In the genomic region with DNA sequence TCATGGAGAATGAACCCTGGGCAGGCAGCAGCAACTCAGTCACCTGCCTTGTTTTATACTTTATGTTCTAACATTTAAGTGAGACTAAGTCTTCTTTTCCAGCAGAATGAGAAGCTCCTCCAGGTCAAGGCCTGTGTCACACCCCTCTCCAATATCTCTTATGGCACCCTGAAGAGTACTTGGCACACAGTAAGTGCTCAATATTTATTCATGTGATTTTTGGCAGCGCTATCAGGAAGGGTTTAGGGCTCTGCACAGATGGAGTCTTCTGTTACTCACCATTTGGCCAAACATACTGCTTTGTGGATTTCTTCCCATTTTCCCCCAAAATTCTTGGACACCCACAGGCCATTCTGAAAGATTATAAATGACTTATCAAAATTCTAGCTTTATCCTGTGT, we compare ENCODE assay signal across 22 cellular contexts. TPM values are rescaled to one million over a fixed set of nuclear protein-coding genes. Genes with fewer than 3 reads are reported as not detected.
DNase-seq lines count a peak whose midpoint lies in the region; ATAC-seq and TF ChIP-seq lines count a peak whose summit lies in the region.
"Had no signal": no experiment of that assay in that cellular context is flagged by ENCODE, and none has a peak within 500 bp of the region (broad histone marks: within the 10 kb centered on the region; RNA-seq: fewer than 3 reads in every experiment).

No MANE protein-coding gene starts in this region.

- TF ChIP-seq CTCF in dorsolateral prefrontal cortex (IDR thresholded peaks at IDR 0.05 in 54 of 56, conservative IDR thresholded peaks at IDR 0.05 in 2 of 56; ENCODE audit: low read depth in 1 of 56, partially characterized antibody in 56 of 56) (no peak), mucosa of descending colon (IDR thresholded peaks at IDR 0.05) (no peak), upper lobe of left lung (IDR thresholded peaks at IDR 0.05) (no peak)

- no peak overlapping the region for H2AFZ ChIP-seq in GM23248

- no peaks in the 10 kb centered on the region for H3F3A ChIP-seq in GM23248 (ENCODE audit: insufficient read depth)

- no peak overlapping the region for H3K18ac ChIP-seq in mesendoderm (ENCODE audit: low read length)

- H3K4ac ChIP-seq in mesendoderm (ENCODE audit: low read depth, low read length) = no peak overlapping the region

- H3K9ac ChIP-seq in mesendoderm (ENCODE audit: low read length) (no peak overlapping the region), GM23248 (no peak overlapping the region)
- H3K9ac ChIP-seq: KMS-11 had no signal

- H2BK15ac ChIP-seq in mesendoderm (replicated peaks; ENCODE audit: low read depth) = no peak overlapping the region

- intact Hi-C loops in dorsolateral prefrontal cortex (cut with DNase I) (no loop called here), mucosa of descending colon (cut with DNase I, micrococcal nuclease) (no loop called here)

- DNase-seq in NCI-H2029 (lab: John Stamatoyannopoulos, UW) = peak; percentile 85
- no peak for DNase-seq in dorsolateral prefrontal cortex
- no peak for DNase-seq in mucosa of descending colon
- peak in 1 of 2 donors; percentile 47 for DNase-seq in upper lobe of left lung
- no peak for DNase-seq in mesendoderm
- no peak for DNase-seq in MV-4-11 (lab: John Stamatoyannopoulos, UW)
- no peak for DNase-seq in GM23248
- DNase-seq: AML-193, DND-41, H9, NCI-H1105 treated with DMSO at 0.1 percent for 48 hours, NCI-H1694, NCI-H2107, NCI-H226, NCI-H526 treated with DMSO at 0.1 percent for 48 hours had no signal

- H3K9me2 ChIP-seq in GM23248 (ENCODE audit: insufficient read depth) = no peaks in the 10 kb centered on the region

- H3K27ac ChIP-seq in dorsolateral prefrontal cortex (peak overlapping the region in 49 of 59 donors; percentile 1 to 75 (median 53)), upper lobe of left lung (peak overlapping the region in 1 of 4 donors; percentile 40), mesendoderm (ENCODE audit: low read depth, low read length) (no peak overlapping the region), GM23248 (no peak overlapping the region)
- H3K27ac ChIP-seq: HL-60, KMS-11, SJSA1 had no signal

- no peaks in the 10 kb centered on the region for H3K79me2 ChIP-seq in mesendoderm (ENCODE audit: control insufficient read depth, insufficient read depth, low read length)
- no peaks in the 10 kb centered on the region for H3K79me2 ChIP-seq in GM23248 (ENCODE audit: insufficient read depth)

- H3K4me3 ChIP-seq in dorsolateral prefrontal cortex = no peak overlapping the region
- no peak overlapping the region for H3K4me3 ChIP-seq in mucosa of descending colon
- H3K4me3 ChIP-seq in upper lobe of left lung = no peak overlapping the region
- H3K4me3 ChIP-seq in mesendoderm (ENCODE audit: low read length) = no peak overlapping the region
- H3K4me3 ChIP-seq in GM23248 = no peak overlapping the region
- H3K4me3 ChIP-seq: SJSA1 had no signal

- H3K23ac ChIP-seq in mesendoderm (ENCODE audit: low read length) = no peak overlapping the region

- H2AK5ac ChIP-seq in mesendoderm (ENCODE audit: low read length) = no peak overlapping the region

- no peaks in the 10 kb centered on the region for H3K9me3 ChIP-seq in mucosa of descending colon
- H3K9me3 ChIP-seq in upper lobe of left lung = no peaks in the 10 kb centered on the region
- H3K9me3 ChIP-seq in GM23248 (ENCODE audit: low read depth) = no peaks in the 10 kb centered on the region
- H3K9me3 ChIP-seq: SJSA1 had no signal

- 75 to 86% methylated on average over 1 of the region's 1 CpG for WGBS in upper lobe of left lung, 2 donors
- no CpG with 5 or more reads among the region's 1 CpG for WGBS in mesendoderm (ENCODE audit: extremely low coverage, insufficient coverage, low lambda C conversion rate)
- 35 to 70% methylated on average over 1 of the region's 1 CpG for WGBS in GM23248 (ENCODE audit: low coverage in 1 of 2, low lambda C conversion rate in 2 of 2, missing lambda C conversion rate in 2 of 2), 2 experiments

- TF ChIP-seq EP300 in upper lobe of left lung (IDR thresholded peaks at IDR 0.05) = peak in 1 of 4 donors; percentile 49

- no peak overlapping the region for H2BK120ac ChIP-seq in mesendoderm (ENCODE audit: low read depth, low read length)

- ATAC-seq in mucosa of descending colon (peak; percentile 27), upper lobe of left lung (ENCODE audit: low FRiP score in 2 of 2) (peak; percentile 40 to 80)
- ATAC-seq: Panc1 had no signal

- H4K20me1 ChIP-seq in GM23248 (ENCODE audit: insufficient read depth) = no peaks in the 10 kb centered on the region

- H3K4me2 ChIP-seq in mesendoderm (ENCODE audit: low read length) = no peak overlapping the region
- no peak overlapping the region for H3K4me2 ChIP-seq in GM23248 (ENCODE audit: unreplicated experiment)
- H3K4me2 ChIP-seq: KMS-11 had no signal

- no peak overlapping the region for H2BK5ac ChIP-seq in mesendoderm (ENCODE audit: low read length)

- TF ChIP-seq POLR2A in upper lobe of left lung (IDR thresholded peaks at IDR 0.05) = no peak

- H4K5ac ChIP-seq in mesendoderm (ENCODE audit: low read length) = no peak overlapping the region

- no peaks in the 10 kb centered on the region for H3K36me3 ChIP-seq in mucosa of descending colon (ENCODE audit: low read depth)
- H3K36me3 ChIP-seq in upper lobe of left lung = peaks cover 7 to 87% (median 31%) of the 10 kb centered on the region in 4 donors
- peaks cover 4% of the 10 kb centered on the region for H3K36me3 ChIP-seq in mesendoderm (ENCODE audit: control insufficient read depth, insufficient read depth, low read length)
- H3K36me3 ChIP-seq in GM23248 (ENCODE audit: low read depth) = no peaks in the 10 kb centered on the region
- H3K36me3 ChIP-seq: SJSA1 had no signal

- H3K27me3 ChIP-seq in dorsolateral prefrontal cortex (no peaks in the 10 kb centered on the region), upper lobe of left lung (no peaks in the 10 kb centered on the region), mesendoderm (ENCODE audit: insufficient read depth, low read length, poor library complexity) (no peaks in the 10 kb centered on the region), GM23248 (replicated peaks; ENCODE audit: insufficient read depth) (no peaks in the 10 kb centered on the region)
- H3K27me3 ChIP-seq: SJSA1 had no signal

- peaks cover 8% of the 10 kb centered on the region for H3K4me1 ChIP-seq in mucosa of descending colon (ENCODE audit: low read depth)
- H3K4me1 ChIP-seq in upper lobe of left lung = peaks cover 4 to 24% (median 14%) of the 10 kb centered on the region in 4 donors
- no peaks in the 10 kb centered on the region for H3K4me1 ChIP-seq in mesendoderm (ENCODE audit: control insufficient read depth, low read depth, low read length)
- no peaks in the 10 kb centered on the region for H3K4me1 ChIP-seq in GM23248 (ENCODE audit: insufficient read depth)
- H3K4me1 ChIP-seq: SJSA1 had no signal

- in situ Hi-C loops in GM23248 (cut with MboI) = no loop called here

- no peak overlapping the region for H3K56ac ChIP-seq in mesendoderm (ENCODE audit: low read length)

- H4K8ac ChIP-seq in mesendoderm (ENCODE audit: low read depth, low read length) = no peak overlapping the region

- no peaks in the 10 kb centered on the region for H3K79me1 ChIP-seq in mesendoderm (ENCODE audit: low read length)

RNA-seq across cellular contexts. Expression of gene MYBPHL, which starts 43.8 kb away (rescaled TPM):
- total RNA-seq in dorsolateral prefrontal cortex (10 to 100 TPM in 14 of 120 experiments, 1 to 10 TPM in 106; 1.9 to 14.4 (median 6.7) TPM), mucosa of descending colon (not detected), upper lobe of left lung (1 to 10 TPM in 5 of 6 donors, not detected in 1; 1.8 to 8.6 (median 3.1) TPM)
- 0.17 TPM for polyA plus RNA-seq in mesendoderm (2013, experiment 1 of 2)
- 0.21 TPM for polyA plus RNA-seq in mesendoderm (2013, experiment 2 of 2)
- not detected in 2 replicates for total RNA-seq in GM23248 (2014; rRNA removed; shearing (Covaris generic))
- polyA plus RNA-seq in GM23248 (2016; fragmentation: Nextera tagmentation; extraction: Ambion mirVana) = not detected in 2 replicates
- total RNA-seq: G401, HT1080, M059J, SJSA1 had no signal

RNA-seq across cellular contexts. Expression of gene SORT1, which starts 47.1 kb away (rescaled TPM):
- total RNA-seq in dorsolateral prefrontal cortex (100 to 1,000 TPM; 214 to 579 (median 329) TPM), mucosa of descending colon (100 to 1,000 TPM in 2 of 3 donors, 10 to 100 TPM in 1; 89.8 to 109 (median 107) TPM), upper lobe of left lung (100 to 1,000 TPM; 105 to 222 (median 116) TPM)
- 12.9 TPM for polyA plus RNA-seq in mesendoderm (2013, experiment 1 of 2)
- 12.9 TPM for polyA plus RNA-seq in mesendoderm (2013, experiment 2 of 2)
- total RNA-seq in GM23248 (2014; rRNA removed; shearing (Covaris generic)) = 8.4 and 11.8 TPM in 2 replicates
- polyA plus RNA-seq in GM23248 (2016; fragmentation: Nextera tagmentation; extraction: Ambion mirVana) = 6.7 and 7.1 TPM in 2 replicates

Comparison
In these comparisons a context has a peak if more than half of its experiments do, and no peak if none do; other contexts are left out.
1. H3K27ac ChIP-seq: peak in dorsolateral prefrontal cortex (49 of 59); none in mesendoderm (single experiment) and GM23248 (single experiment).